ENCODE assay signal across 8 cellular contexts in the genomic region with DNA sequence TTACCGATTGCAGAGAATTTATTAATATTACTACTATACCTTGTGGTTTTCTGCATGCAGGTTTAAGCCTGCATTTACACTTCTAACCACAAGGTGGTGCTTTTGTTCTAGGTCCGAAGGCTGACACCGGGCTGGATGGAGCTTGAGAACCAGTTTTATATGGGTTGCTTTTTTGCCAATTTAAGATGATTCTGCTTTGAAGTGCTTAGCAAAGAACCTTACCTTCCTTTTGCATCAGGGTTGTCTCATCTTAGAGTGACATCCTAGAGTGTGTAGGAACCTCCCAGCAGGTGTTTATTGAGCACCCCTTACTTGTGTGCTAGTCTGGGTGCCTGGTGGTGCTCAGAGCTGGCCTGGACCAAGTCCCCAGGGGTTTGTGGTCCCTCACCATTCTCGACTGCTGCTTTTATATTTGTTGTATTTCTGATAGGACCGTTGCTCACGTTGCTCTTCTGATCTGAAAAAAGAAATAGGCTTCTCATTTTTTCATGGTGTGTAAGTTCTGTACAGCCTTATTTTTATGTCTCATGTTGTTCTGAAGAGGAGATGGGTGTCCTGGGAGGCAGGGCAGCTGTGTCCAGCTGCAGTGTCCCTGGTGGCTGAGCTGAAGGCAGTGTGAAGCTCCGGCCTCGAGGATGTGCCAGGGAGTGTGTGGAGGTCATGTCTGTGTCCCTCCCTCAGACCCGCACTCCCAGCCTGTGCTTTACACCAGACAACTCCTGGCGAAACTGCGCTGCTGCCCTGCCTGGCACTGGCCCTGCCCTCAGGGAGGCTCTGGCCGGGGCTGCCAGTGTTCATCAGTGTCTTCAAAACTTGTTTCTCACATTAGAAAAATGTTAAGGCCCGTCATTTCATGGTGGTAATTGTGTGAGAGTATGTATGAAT. TPM values are rescaled to one million over a fixed set of nuclear protein-coding genes. Genes with fewer than 3 reads are reported as not detected.
DNase-seq lines count a peak whose midpoint lies in the region; ATAC-seq and TF ChIP-seq lines count a peak whose summit lies in the region.

No MANE protein-coding gene starts in this region.

- intact Hi-C loops in breast epithelium (cut with DNase I; ENCODE audit: low total_unique reads) = no loop called here

- no peaks in the 10 kb centered on the region for H3K9me2 ChIP-seq in SK-N-SH

- peaks cover 17% of the 10 kb centered on the region for H3F3A ChIP-seq in SK-N-SH (replicated peaks; ENCODE audit: insufficient read depth)

- no peak overlapping the region for H2AFZ ChIP-seq in SK-N-SH (ENCODE audit: low read depth)

- 63% methylated on average over 13 of the region's 13 CpGs for WGBS in SK-N-SH (ENCODE audit: low lambda C conversion rate)

- no peak for TF ChIP-seq POLR2A in breast epithelium (IDR thresholded peaks at IDR 0.05)

- TF ChIP-seq CTCF in SK-N-SH (IDR thresholded peaks at IDR 0.05) (peak; percentile 90), breast epithelium (IDR thresholded peaks at IDR 0.05) (peak; percentile 66 to 76 (median 69))

- H3K36me3 ChIP-seq in MG63 (peaks cover under 1% of the 10 kb centered on the region; the same call in 1 of the 2 replicates), SK-N-SH (replicated peaks in 1 of 2; ENCODE audit: control insufficient read depth in 1 of 2, insufficient read depth in 2 of 2, low read length in 1 of 2) (peaks cover under 1 to 3% of the 10 kb centered on the region in 2 experiments), breast epithelium (no peaks in the 10 kb centered on the region)

- H3K27me3 ChIP-seq in MG63 (no peaks in the 10 kb centered on the region), SK-N-SH (ENCODE audit: insufficient read depth) (no peaks in the 10 kb centered on the region), breast epithelium (no peaks in the 10 kb centered on the region)

- no peaks in the 10 kb centered on the region for H3K9me3 ChIP-seq in MG63
- no peaks in the 10 kb centered on the region for H3K9me3 ChIP-seq in SK-N-SH
- H3K9me3 ChIP-seq in breast epithelium = no peaks in the 10 kb centered on the region

- H3K4me1 ChIP-seq in SK-N-SH (ENCODE audit: control insufficient read depth in 1 of 2, insufficient read depth in 2 of 2, low read depth in 1 of 2, low read length in 1 of 2) (peaks cover 4 to 23% of the 10 kb centered on the region in 2 experiments; a peak in 3 of 4 replicates), breast epithelium (peaks cover 0 to 10% of the 10 kb centered on the region in 2 donors)

- TF ChIP-seq EP300 in SK-N-SH (IDR thresholded peaks at IDR 0.05; ENCODE audit: borderline replicate concordance in 1 of 2, low read depth in 1 of 2, low read length in 1 of 2) = no peak

- peak; percentile 75 for ATAC-seq in GM21786 (IDR thresholded peaks at IDR 0.05; ENCODE audit: unreplicated experiment)

- peaks cover 96% of the 10 kb centered on the region for H3K79me2 ChIP-seq in SK-N-SH (ENCODE audit: insufficient read depth)

- no peak overlapping the region for H3K4me2 ChIP-seq in SK-N-SH

- no peak overlapping the region for H3K4me3 ChIP-seq in MG63
- no peak overlapping the region; a peak in 1 of 4 replicates for H3K4me3 ChIP-seq in SK-N-SH (ENCODE audit: low read depth in 2 of 2, low read length in 1 of 2)
- H3K4me3 ChIP-seq in breast epithelium = no peak overlapping the region

- H3K27ac ChIP-seq in SK-N-SH (ENCODE audit: low read depth in 2 of 2, low read length in 1 of 2) (peak overlapping the region in 1 of 2 experiments; percentile 78; a peak in 2 of 4 replicates), breast epithelium (no peak overlapping the region)

- POLR2A ChIA-PET in SK-N-SH (lab: Yijun Ruan, JAX) = no interaction called here

- DNase-seq in NCI-H1436 (lab: John Stamatoyannopoulos, UW) (peak; percentile 49), NCI-H1436 treated with DMSO at 0.1 percent for 48 hours (lab: John Stamatoyannopoulos, UW) (no peak), MG63 (peak; percentile 12), SK-N-SH (peak; percentile 85), breast epithelium (ENCODE audit: low spot score in 2 of 2) (no peak), kidney tubule cell (ENCODE audit: low spot score) (peak; percentile 66)
- DNase-seq in stimulated activated CD4-positive, alpha-beta T cell treated with anti-CD3 and anti-CD28 coated beads, TNF-alpha, amount 100 ng/mL, for 48 hours (ENCODE audit: low read depth in 3 of 3) = peak; percentile 8 to 14 (median 13)

- no peak overlapping the region for H3K9ac ChIP-seq in SK-N-SH

- CTCF ChIA-PET in SK-N-SH (lab: Yijun Ruan, JAX) = interaction anchor here (0.5 to 3.9 kb wide), 36 partner anchors 9 to 443 kb away, joined by 3 to 35 read pairs (median 4); no protein-coding TSS in a partner anchor

- TF ChIP-seq RAD21 in SK-N-SH (IDR thresholded peaks at IDR 0.05; ENCODE audit: low read length) = peak; percentile 92

- H4K20me1 ChIP-seq in SK-N-SH (ENCODE audit: insufficient read depth) = peaks cover 84% of the 10 kb centered on the region

TF ChIP-seq in SK-N-SH, 30 proteins besides CTCF, POLR2A, EP300 and RAD21:
- no peak for TF ChIP-seq POLR2AphosphoS5 (IDR thresholded peaks at IDR 0.05; ENCODE audit: low read depth, low read length)
- TF ChIP-seq SMC3 (IDR thresholded peaks at IDR 0.05; ENCODE audit: low read depth, low read length) = peak; percentile 68
- TF ChIP-seq, protein P1, sequence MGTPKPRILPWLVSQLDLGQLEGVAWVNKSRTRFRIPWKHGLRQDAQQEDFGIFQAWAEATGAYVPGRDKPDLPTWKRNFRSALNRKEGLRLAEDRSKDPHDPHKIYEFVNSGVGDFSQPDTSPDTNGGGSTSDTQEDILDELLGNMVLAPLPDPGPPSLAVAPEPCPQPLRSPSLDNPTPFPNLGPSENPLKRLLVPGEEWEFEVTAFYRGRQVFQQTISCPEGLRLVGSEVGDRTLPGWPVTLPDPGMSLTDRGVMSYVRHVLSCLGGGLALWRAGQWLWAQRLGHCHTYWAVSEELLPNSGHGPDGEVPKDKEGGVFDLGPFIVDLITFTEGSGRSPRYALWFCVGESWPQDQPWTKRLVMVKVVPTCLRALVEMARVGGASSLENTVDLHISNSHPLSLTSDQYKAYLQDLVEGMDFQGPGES (IDR thresholded peaks at IDR 0.05; ENCODE audit: low read depth, low read length) = no peak

RNA-seq across cellular contexts. Expression of gene EHMT1, which starts 54.3 kb away (rescaled TPM):
- 64.5 and 157 TPM in 2 replicates for total RNA-seq in MG63 (2014; rRNA removed; shearing (Covaris generic); ENCODE audit: low replicate concordance)
- 38.3 and 39.5 TPM in 2 replicates for polyA plus RNA-seq in SK-N-SH (2012; rRNA removed)
- 21.7 and 29.5 TPM in 2 replicates for polyA plus RNA-seq in SK-N-SH (2012; cell fraction: cytosol; rRNA removed)
- polyA plus RNA-seq in SK-N-SH (2012; cell fraction: nucleus; rRNA removed) = 140 and 184 TPM in 2 replicates
- total RNA-seq in breast epithelium = 100 to 1,000 TPM in 1 of 3 donors, 10 to 100 TPM in 2; 63.7 to 113 (median 91.2) TPM

Comparison
In these comparisons a context has a peak if more than half of its experiments do, and no peak if none do; other contexts are left out.
1. DNase-seq: peak in NCI-H1436 (single experiment), MG63 (single experiment), SK-N-SH (single experiment), kidney tubule cell (single experiment) and stimulated activated CD4-positive, alpha-beta T cell treated with anti-CD3 and anti-CD28 coated beads, TNF-alpha, amount 100 ng/mL, for 48 hours (3 of 3); none in NCI-H1436 treated with DMSO at 0.1 percent for 48 hours (single experiment) and breast epithelium (0 of 2).